In the genomic region with DNA sequence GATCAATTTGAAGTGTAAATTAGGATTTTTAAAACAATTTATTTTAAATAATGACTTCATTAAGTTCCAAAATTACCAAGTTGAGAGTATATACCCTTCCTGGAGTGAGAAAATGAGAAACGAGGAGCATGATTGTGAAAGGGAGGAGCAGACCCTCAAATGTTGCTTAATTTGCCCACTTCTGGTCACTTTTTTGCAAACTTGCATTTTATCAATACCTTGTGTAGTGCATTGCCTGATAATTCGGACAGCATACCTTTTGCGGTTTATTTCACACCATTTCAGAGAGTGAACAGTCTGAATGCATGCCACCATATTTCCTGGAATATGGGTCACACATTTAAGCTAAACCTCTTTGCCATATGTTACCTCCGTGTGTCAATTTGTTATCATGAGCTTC, we compare ENCODE assay signal across 28 cellular contexts.
"Had no signal": no experiment of that assay in that cellular context is flagged by ENCODE, and none has a peak within 500 bp of the region (broad histone marks: within the 10 kb centered on the region; RNA-seq: fewer than 3 reads in every experiment).

No MANE protein-coding gene starts in this region.

- H3K9me3 ChIP-seq: ovary, psoas muscle, spleen, suprapubic skin, testis, tibial artery, transverse colon, upper lobe of right lung, uterus had no signal

- DNase-seq: naive thymus-derived CD4-positive, alpha-beta T cell; occipital lobe; ovary; posterior cingulate gyrus; psoas muscle; right cardiac atrium; spleen; stimulated activated CD4-positive, alpha-beta T cell treated with anti-CD3 and anti-CD28 coated beads, Interleukin-12 subunit alpha, Interleukin-12 subunit beta, amount 100 ng/mL, for 4 hours; stimulated activated CD4-positive, alpha-beta T cell treated with anti-CD3 and anti-CD28 coated beads, Interleukin-1b, Interleukin-23, amount 100 ng/mL, for 48 hours; stimulated activated CD4-positive, alpha-beta T cell treated with anti-CD3 and anti-CD28 coated beads, Interleukin-4, amount 100 ng/mL, for 1 hour; stimulated activated CD4-positive, alpha-beta T cell treated with anti-CD3 and anti-CD28 coated beads, Interleukin-4, amount 100 ng/mL, for 4 hours; stimulated activated CD8-positive, alpha-beta memory T cell treated with anti-CD3 and anti-CD28 coated beads, Interleukin-4, amount 100 ng/mL, for 48 hours; stimulated activated naive CD4-positive, alpha-beta T cell; stimulated activated naive CD8-positive, alpha-beta T cell treated with anti-CD3 and anti-CD28 coated beads, Interleukin-15, amount 100 ng/mL, for 72 hours; stimulated activated naive CD8-positive, alpha-beta T cell treated with anti-CD3 and anti-CD28 coated beads, Interleukin-15, Interleukin-2, amounts not matched to agents 100 U/mL and 50 U/mL, for 24 hours; substantia nigra; testis; tibial artery; transverse colon; upper lobe of right lung; uterus had no signal

- H2AFZ ChIP-seq: neural progenitor cell, parathyroid adenoma had no signal

- H3K79me2 ChIP-seq: parathyroid adenoma had no signal

- H3K4me2 ChIP-seq: neural progenitor cell, smooth muscle cell had no signal

- H3K4me1 ChIP-seq: neural progenitor cell, parathyroid adenoma, psoas muscle, spleen, suprapubic skin, testis, tibial artery, transverse colon, upper lobe of right lung, uterus had no signal

- ATAC-seq: naive thymus-derived CD4-positive, alpha-beta T cell; psoas muscle; right cardiac atrium; sciatic nerve; stimulated activated memory B cell treated with anti-CD40 and anti-IgM and Interleukin-4, amounts not matched to agents 10 μg/mL and 1 μg/mL and 100 μg/mL, for 72 hours; stimulated activated naive CD8-positive, alpha-beta T cell treated with anti-CD3 and anti-CD28 coated beads, Interleukin-15, amount 100 ng/mL, for 72 hours; stimulated activated naive CD8-positive, alpha-beta T cell treated with anti-CD3 and anti-CD28 coated beads, Interleukin-15, Interleukin-2, amounts not matched to agents 100 U/mL and 50 U/mL, for 24 hours; upper lobe of right lung had no signal

- H3K27ac ChIP-seq: neural progenitor cell, ovary, parathyroid adenoma, psoas muscle, skin epidermis, spleen, suprapubic skin, testis, tibial artery, transverse colon, upper lobe of right lung, uterus had no signal

- H3K36me3 ChIP-seq: neural progenitor cell, ovary, spleen, suprapubic skin, tibial artery, transverse colon, upper lobe of right lung, uterus had no signal

- H3K27me3 ChIP-seq: neural progenitor cell, ovary, spleen, suprapubic skin, testis, tibial artery, transverse colon, upper lobe of right lung, uterus had no signal

- H3K9ac ChIP-seq: neural progenitor cell, parathyroid adenoma had no signal

- H3K4me3 ChIP-seq: neural progenitor cell, ovary, psoas muscle, skin epidermis, smooth muscle cell, spleen, suprapubic skin, testis, tibial artery, transverse colon, upper lobe of right lung, uterus had no signal
